ENCODE assay signal across 13 cellular contexts in the genomic region with DNA sequence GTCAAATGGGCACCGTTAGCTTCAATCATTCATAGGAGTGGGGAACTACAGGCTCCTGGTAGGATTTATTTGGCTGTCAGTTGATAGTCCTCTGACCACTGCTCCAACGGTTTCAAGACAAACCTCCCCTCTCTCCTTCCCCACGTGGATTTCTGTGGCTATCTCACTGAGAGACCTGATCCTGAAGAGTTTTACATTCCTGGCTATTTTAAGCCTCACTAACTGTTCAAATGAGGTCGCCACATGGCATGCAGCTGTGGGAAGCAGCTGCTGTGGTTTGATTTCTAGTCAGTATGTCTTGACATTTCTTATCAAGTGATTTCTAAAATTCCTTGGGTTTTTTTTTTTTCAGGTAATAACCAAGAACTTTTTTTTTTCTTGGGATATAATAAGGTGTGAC. TPM values are rescaled to one million over a fixed set of nuclear protein-coding genes. Genes with fewer than 3 reads are reported as not detected.
A peak's percentile ranks its signal among the peaks of the same experiment; 100 is the strongest.
DNase-seq lines count a peak whose midpoint lies in the region; ATAC-seq and TF ChIP-seq lines count a peak whose summit lies in the region.
"Had no signal": no experiment of that assay in that cellular context is flagged by ENCODE, and none has a peak within 500 bp of the region (broad histone marks: within the 10 kb centered on the region; RNA-seq: fewer than 3 reads in every experiment).

No MANE protein-coding gene starts in this region.

- H3K36me3 ChIP-seq in BLaER1, result no peaks in the 10 kb centered on the region
- H3K36me3 ChIP-seq in colonic mucosa, result no peaks in the 10 kb centered on the region

- CTCF ChIA-PET in GM10248 (lab: Yijun Ruan, JAX), result interaction anchor here (1.3 to 3.6 kb wide), 7 partner anchors 8 to 66 kb away, joined by 3 to 13 read pairs (median 12); a partner anchor contains a TSS

- no peak overlapping the region for H3K4me3 Mint-ChIP-seq in activated naive CD8-positive, alpha-beta T cell treated with anti-CD3 and anti-CD28 coated beads, Interleukin-2, amount 50 U/mL, for 24 hours

- ATAC-seq in activated naive CD8-positive, alpha-beta T cell treated with anti-CD3 and anti-CD28 coated beads, Interleukin-2, amount 50 U/mL, for 24 hours, result no peak
- ATAC-seq in GM21515 (IDR thresholded peaks at IDR 0.05; ENCODE audit: unreplicated experiment), result no peak
- ATAC-seq: Panc1 had no signal

- DNase-seq in HT1080 (ENCODE audit: low read depth) (peak; percentile 17), kidney tubule cell (ENCODE audit: low spot score) (peak; percentile 49), colonic mucosa (no peak), GM10248 (ENCODE audit: extremely low spot score) (no peak), NCI-H345 (lab: John Stamatoyannopoulos, UW) (no peak)
- DNase-seq in activated naive CD8-positive, alpha-beta T cell treated with anti-CD3 and anti-CD28 coated beads, Interleukin-2, amount 50 U/mL, for 24 hours, result no peak
- DNase-seq: activated naive CD4-positive, alpha-beta T cell; effector CD8-positive, alpha-beta T cell; NCI-H1930; posterior cingulate gyrus had no signal

- no peaks in the 10 kb centered on the region for H3K27me3 Mint-ChIP-seq in activated naive CD8-positive, alpha-beta T cell treated with anti-CD3 and anti-CD28 coated beads, Interleukin-2, amount 50 U/mL, for 24 hours

- H3K4me2 ChIP-seq in BLaER1, result peak overlapping the region; percentile 73

- peak overlapping the region; percentile 99 for H3K27ac Mint-ChIP-seq in activated naive CD8-positive, alpha-beta T cell treated with anti-CD3 and anti-CD28 coated beads, Interleukin-2, amount 50 U/mL, for 24 hours

- H3K27me3 ChIP-seq in BLaER1 (no peaks in the 10 kb centered on the region), colonic mucosa (no peaks in the 10 kb centered on the region)

- peak overlapping the region; percentile 81 for H3K27ac ChIP-seq in BLaER1
- H3K27ac ChIP-seq in colonic mucosa, result no peak overlapping the region

- peak overlapping the region; percentile 34 for H3K9ac ChIP-seq in BLaER1
- H3K9ac ChIP-seq in colonic mucosa (ENCODE audit: low read depth in 2 of 2, low read length in 2 of 2), result no peak overlapping the region

- H4K20me1 ChIP-seq in BLaER1, result no peaks in the 10 kb centered on the region

- H3K9me3 ChIP-seq in BLaER1 (no peaks in the 10 kb centered on the region), colonic mucosa (no peaks in the 10 kb centered on the region)

- TF ChIP-seq CTCF in colonic mucosa (IDR thresholded peaks at IDR 0.05), result no peak
- TF ChIP-seq CTCF in GM10248 (IDR thresholded peaks at IDR 0.05; ENCODE audit: control extremely low read depth, extremely low read depth, low read depth, missing control alignments), result no peak

- intact Hi-C loops in colonic mucosa (cut with DNase I), result no loop called here

- no peak overlapping the region; the same call in 1 of the 2 replicates for H3K4me3 ChIP-seq in BLaER1
- no peak overlapping the region for H3K4me3 ChIP-seq in colonic mucosa

- H3K9me3 Mint-ChIP-seq in activated naive CD8-positive, alpha-beta T cell treated with anti-CD3 and anti-CD28 coated beads, Interleukin-2, amount 50 U/mL, for 24 hours, result no peaks in the 10 kb centered on the region

- peaks cover 77% of the 10 kb centered on the region for H3K4me1 Mint-ChIP-seq in activated naive CD8-positive, alpha-beta T cell treated with anti-CD3 and anti-CD28 coated beads, Interleukin-2, amount 50 U/mL, for 24 hours

- peaks cover 3% of the 10 kb centered on the region for H3K36me3 Mint-ChIP-seq in activated naive CD8-positive, alpha-beta T cell treated with anti-CD3 and anti-CD28 coated beads, Interleukin-2, amount 50 U/mL, for 24 hours (ENCODE audit: low read depth)

- H3K4me1 ChIP-seq in BLaER1, result peaks cover 100% of the 10 kb centered on the region
- no peaks in the 10 kb centered on the region for H3K4me1 ChIP-seq in colonic mucosa

- POLR2A ChIA-PET in GM10248 (lab: Yijun Ruan, JAX), result interaction anchor here (0.8 kb wide), 1 partner anchor 43 kb away, joined by 3 read pairs; no protein-coding TSS in a partner anchor

RNA-seq across cellular contexts. Expression of a gene that starts 38.3 kb away (rescaled TPM):
- 2.8 and 3.5 TPM in 2 replicates for total RNA-seq in HT1080 (2014; rRNA removed; shearing (Covaris generic))
- polyA plus RNA-seq in HT1080 (2015; cell fraction: cytosol; rRNA removed), result 2.0 and 2.4 TPM in 2 replicates
- 2.8 and 3.2 TPM in 2 replicates for polyA plus RNA-seq in HT1080 (2015; cell fraction: nucleus; rRNA removed)
- 1 to 10 TPM in 1 of 2 donors, under 1 TPM in 1; 0.98 to 1.4 TPM for total RNA-seq in colonic mucosa

Comparison
In these comparisons a context has a peak if more than half of its experiments do, and no peak if none do; other contexts are left out.
1. DNase-seq: peak in HT1080 (single experiment) and kidney tubule cell (single experiment); none in activated naive CD8-positive, alpha-beta T cell treated with anti-CD3 and anti-CD28 coated beads, Interleukin-2, amount 50 U/mL, for 24 hours (single experiment), colonic mucosa (single experiment), GM10248 (single experiment) and NCI-H345 (single experiment).